Comparison of ENCODE assay signal across 8 cellular contexts in genomic region chr19:40776966-40777794, GRCh38. TPM values are rescaled to one million over a fixed set of nuclear protein-coding genes. Genes with fewer than 3 reads are reported as not detected.
A peak's percentile ranks its signal among the peaks of the same experiment; 100 is the strongest.
DNase-seq lines count a peak whose midpoint lies in the region; ATAC-seq and TF ChIP-seq lines count a peak whose summit lies in the region.

No MANE protein-coding gene starts in this region.

- POLR2A ChIA-PET in CD8-positive, alpha-beta memory T cell (lab: Charles Lee), result interaction anchor here (0.5 to 4.1 kb wide), 16 partner anchors 9 to 487 kb away, joined by 3 to 110 read pairs (median 5); partner anchors contain the start of genes ACTMAP, COQ8B, EGLN2 and HNRNPUL1

- no peaks in the 10 kb centered on the region for H3K36me3 ChIP-seq in CD8-positive, alpha-beta memory T cell (ENCODE audit: insufficient read depth, low read length)

- ATAC-seq in GM21381 (IDR thresholded peaks at IDR 0.05; ENCODE audit: unreplicated experiment), result peak; percentile 63

- TF ChIP-seq CTCF in endothelial cell (IDR thresholded peaks at IDR 0.05; ENCODE audit: unreplicated experiment), result no peak
- TF ChIP-seq CTCF in mesothelial cell of epicardium (IDR thresholded peaks at IDR 0.05; ENCODE audit: unreplicated experiment), result no peak

- H3K4me1 Mint-ChIP-seq in CD8-positive, alpha-beta memory T cell, result peaks cover 32 to 46% (median 35%) of the 10 kb centered on the region in 3 donors
- H3K4me1 Mint-ChIP-seq in endothelial cell (ENCODE audit: unreplicated experiment) (peaks cover 19% of the 10 kb centered on the region), mesothelial cell of epicardium (peaks cover 8% of the 10 kb centered on the region)

- H3K9me3 ChIP-seq in CD8-positive, alpha-beta memory T cell (ENCODE audit: low read length), result no peaks in the 10 kb centered on the region

- H3K4me3 Mint-ChIP-seq in CD8-positive, alpha-beta memory T cell, result peak overlapping the region; percentile 88 to 98 (median 92)
- H3K4me3 Mint-ChIP-seq in endothelial cell (ENCODE audit: unreplicated experiment) (peak overlapping the region; percentile 89), mesothelial cell of epicardium (peak overlapping the region; percentile 80)

- H3K27ac ChIP-seq in CD8-positive, alpha-beta memory T cell (ENCODE audit: low read depth, low read length), result peak overlapping the region; percentile 95

- CTCF ChIA-PET in CD8-positive, alpha-beta memory T cell (lab: Charles Lee), result interaction anchor here (1.0 to 3.9 kb wide), 11 partner anchors 11 to 143 kb away, joined by 4 to 38 read pairs (median 9); partner anchors contain the start of genes ACTMAP, EGLN2 and SNRPA

- H3K36me3 Mint-ChIP-seq in CD8-positive, alpha-beta memory T cell, result peaks cover 0 to 29% (median 5%) of the 10 kb centered on the region in 3 donors
- H3K36me3 Mint-ChIP-seq in endothelial cell (ENCODE audit: low read depth, unreplicated experiment) (peaks cover 3% of the 10 kb centered on the region), mesothelial cell of epicardium (no peaks in the 10 kb centered on the region)

- peak overlapping the region; percentile 98 for H3K4me3 ChIP-seq in CD8-positive, alpha-beta memory T cell (ENCODE audit: low read length)

- no peaks in the 10 kb centered on the region for H3K9me3 Mint-ChIP-seq in CD8-positive, alpha-beta memory T cell
- no peaks in the 10 kb centered on the region for H3K9me3 Mint-ChIP-seq in endothelial cell (ENCODE audit: unreplicated experiment)
- H3K9me3 Mint-ChIP-seq in mesothelial cell of epicardium, result no peaks in the 10 kb centered on the region

- H3K27me3 Mint-ChIP-seq in CD8-positive, alpha-beta memory T cell, result peaks cover 0 to 1% of the 10 kb centered on the region in 2 donors
- H3K27me3 Mint-ChIP-seq in endothelial cell (ENCODE audit: unreplicated experiment) (peaks cover 5% of the 10 kb centered on the region), mesothelial cell of epicardium (ENCODE audit: low read depth) (no peaks in the 10 kb centered on the region)

- DNase-seq in CD8-positive, alpha-beta memory T cell, result peak; percentile 78 to 94 (median 87)
- DNase-seq in HT1080 (ENCODE audit: low read depth) (peak; percentile 90), NOMO-1 treated with DMSO at 0.1 percent for 48 hours (lab: John Stamatoyannopoulos, UW; ENCODE audit: unreplicated experiment) (peak; percentile 98), endothelial cell (ENCODE audit: low spot score) (peak; percentile 85), mesothelial cell of epicardium (ENCODE audit: low spot score in 2 of 2, unreplicated experiment in 2 of 2) (peak; percentile 76 to 91)
- peak; percentile 68 for DNase-seq in activated CD8-positive, alpha-beta memory T cell treated with anti-CD3 and anti-CD28 coated beads, Interleukin-2, amount 50 U/mL, for 1 hour (ENCODE audit: extremely low read depth)
- DNase-seq in stimulated activated CD8-positive, alpha-beta memory T cell treated with anti-CD3 and anti-CD28 coated beads, Interleukin-15, amount 100 ng/mL, for 48 hours (ENCODE audit: low read depth in 2 of 2), result peak; percentile 83 to 88

- H3K27ac Mint-ChIP-seq in CD8-positive, alpha-beta memory T cell, result peak overlapping the region; percentile 95 to 99 (median 98)
- peak overlapping the region; percentile 76 for H3K27ac Mint-ChIP-seq in endothelial cell (ENCODE audit: unreplicated experiment)
- peak overlapping the region; percentile 100 for H3K27ac Mint-ChIP-seq in mesothelial cell of epicardium

- no peaks in the 10 kb centered on the region for H3K27me3 ChIP-seq in CD8-positive, alpha-beta memory T cell (ENCODE audit: insufficient read depth, low read length, poor library complexity, severe bottlenecking)

- peaks cover 31% of the 10 kb centered on the region for H3K4me1 ChIP-seq in CD8-positive, alpha-beta memory T cell (ENCODE audit: insufficient read depth, low read length)

RNA-seq across cellular contexts. Expression of gene RAB4B, which starts 0.9 kb away (rescaled TPM):
- total RNA-seq in CD8-positive, alpha-beta memory T cell, result 10 to 100 TPM; 24.2 to 27.2 TPM
- polyA plus RNA-seq in CD8-positive, alpha-beta memory T cell, result 95.2 TPM
- total RNA-seq in HT1080 (2014; rRNA removed; shearing (Covaris generic)), result 9.2 and 10.6 TPM in 2 replicates
- 21.0 and 24.4 TPM in 2 replicates for polyA plus RNA-seq in HT1080 (2015; cell fraction: cytosol; rRNA removed)
- polyA plus RNA-seq in HT1080 (2015; cell fraction: nucleus; rRNA removed), result 17.4 and 18.9 TPM in 2 replicates
- total RNA-seq in endothelial cell (ENCODE audit: unreplicated experiment) (29.2 TPM), mesothelial cell of epicardium (13.2 to 15.8 TPM (median 14.5 TPM) in 3 replicates)

RNA-seq across cellular contexts. Expression of gene MIA, which starts 1.9 kb away (rescaled TPM):
- total RNA-seq in CD8-positive, alpha-beta memory T cell, result 1 to 10 TPM in 1 of 2 experiments, under 1 TPM in 1; 0.89 to 1.1 TPM
- polyA plus RNA-seq in CD8-positive, alpha-beta memory T cell, result not detected
- 6.7 and 9.5 TPM in 2 replicates for total RNA-seq in HT1080 (2014; rRNA removed; shearing (Covaris generic))
- polyA plus RNA-seq in HT1080 (2015; cell fraction: cytosol; rRNA removed), result 5.2 and 5.9 TPM in 2 replicates
- 1.6 and 6.2 TPM in 2 replicates for polyA plus RNA-seq in HT1080 (2015; cell fraction: nucleus; rRNA removed)
- not detected for total RNA-seq in endothelial cell (ENCODE audit: unreplicated experiment)
- total RNA-seq in mesothelial cell of epicardium, result 1.2 to 2.7 TPM (median 1.4 TPM) in 3 replicates

RNA-seq across cellular contexts. Expression of gene EGLN2, which starts 21.8 kb away (rescaled TPM):
- total RNA-seq in CD8-positive, alpha-beta memory T cell, result 100 to 1,000 TPM; 101 to 103 TPM
- 174 TPM for polyA plus RNA-seq in CD8-positive, alpha-beta memory T cell
- 107 and 117 TPM in 2 replicates for total RNA-seq in HT1080 (2014; rRNA removed; shearing (Covaris generic))
- 41.9 and 49.3 TPM in 2 replicates for polyA plus RNA-seq in HT1080 (2015; cell fraction: cytosol; rRNA removed)
- polyA plus RNA-seq in HT1080 (2015; cell fraction: nucleus; rRNA removed), result 49.8 and 51.6 TPM in 2 replicates
- total RNA-seq in endothelial cell (ENCODE audit: unreplicated experiment), result 146 TPM
- 107 to 109 TPM (median 108 TPM) in 3 replicates for total RNA-seq in mesothelial cell of epicardium

RNA-seq across cellular contexts. Expression of gene SNRPA, which starts 26.2 kb away (rescaled TPM):
- total RNA-seq in CD8-positive, alpha-beta memory T cell, result 100 to 1,000 TPM; 202 TPM
- 89.5 TPM for polyA plus RNA-seq in CD8-positive, alpha-beta memory T cell
- total RNA-seq in HT1080 (2014; rRNA removed; shearing (Covaris generic)), result 257 and 375 TPM in 2 replicates
- polyA plus RNA-seq in HT1080 (2015; cell fraction: cytosol; rRNA removed), result 162 and 191 TPM in 2 replicates
- polyA plus RNA-seq in HT1080 (2015; cell fraction: nucleus; rRNA removed), result 169 and 192 TPM in 2 replicates
- total RNA-seq in endothelial cell (ENCODE audit: unreplicated experiment) (101 TPM), mesothelial cell of epicardium (109 to 121 TPM (median 111 TPM) in 3 replicates)

RNA-seq across cellular contexts. Expression of gene ACTMAP, which starts 26.9 kb away (rescaled TPM):
- total RNA-seq in CD8-positive, alpha-beta memory T cell, result 10 to 100 TPM; 10.3 to 10.6 TPM
- polyA plus RNA-seq in CD8-positive, alpha-beta memory T cell, result 2.9 TPM
- total RNA-seq in HT1080 (2014; rRNA removed; shearing (Covaris generic)), result 0.97 and 1.6 TPM in 2 replicates
- 16.9 and 18.2 TPM in 2 replicates for polyA plus RNA-seq in HT1080 (2015; cell fraction: cytosol; rRNA removed)
- 21.8 and 26.5 TPM in 2 replicates for polyA plus RNA-seq in HT1080 (2015; cell fraction: nucleus; rRNA removed)
- total RNA-seq in endothelial cell (ENCODE audit: unreplicated experiment) (24.6 TPM), mesothelial cell of epicardium (14.2 to 18.4 TPM (median 15.0 TPM) in 3 replicates)

Comparison
In these comparisons a context has a peak if more than half of its experiments do, and no peak if none do; other contexts are left out.
1. Peak in every context shown above with its lines: DNase-seq, ATAC-seq, H3K4me3 ChIP-seq and H3K27ac ChIP-seq.